Comparison of ENCODE assay signal across 8 cellular contexts in genomic region chr17:42459983-42460300, GRCh38. TPM values are rescaled to one million over a fixed set of nuclear protein-coding genes. Genes with fewer than 3 reads are reported as not detected.
DNase-seq lines count a peak whose midpoint lies in the region; FAIRE-seq and TF ChIP-seq lines count a peak whose summit lies in the region.

No MANE protein-coding gene starts in this region.

- H3K4me1 ChIP-seq in astrocyte (ENCODE audit: insufficient read depth, low read length) (peaks cover 25% of the 10 kb centered on the region), iPS-20b (ENCODE audit: insufficient read depth, low read length) (peaks cover 9% of the 10 kb centered on the region), spleen (peaks cover 36 to 96% (median 58%) of the 10 kb centered on the region in 6 donors)

- no peaks in the 10 kb centered on the region for H3K9me3 Mint-ChIP-seq in astrocyte (ENCODE audit: unreplicated experiment)

- FAIRE-seq in astrocyte (lab: Jason Lieb, UNC) (no peak), H54 (lab: Jason Lieb, UNC) (no peak)

- H3K4me1 Mint-ChIP-seq in astrocyte (ENCODE audit: low read depth, unreplicated experiment): peaks cover 32% of the 10 kb centered on the region

- H3K9ac ChIP-seq in astrocyte (ENCODE audit: low read length) (peak overlapping the region; percentile 86), iPS-20b (ENCODE audit: low read depth, low read length) (no peak overlapping the region; the same call in 1 of the 2 replicates)

- H3K9me3 ChIP-seq in astrocyte (ENCODE audit: insufficient read depth, low read depth, low read length): no peaks in the 10 kb centered on the region
- no peaks in the 10 kb centered on the region for H3K9me3 ChIP-seq in iPS-20b (ENCODE audit: insufficient read depth, low read depth, low read length)
- H3K9me3 ChIP-seq in spleen: no peaks in the 10 kb centered on the region

- H3K4me3 ChIP-seq in astrocyte (ENCODE audit: insufficient read depth, low read depth, low read length): peak overlapping the region; percentile 80
- peak overlapping the region; percentile 84 for H3K4me3 ChIP-seq in iPS-20b (ENCODE audit: low read length)
- H3K4me3 ChIP-seq in spleen: peak overlapping the region; percentile 39 to 76 (median 56)

- DNase-seq in NCI-H2029 (lab: John Stamatoyannopoulos, UW): peak; percentile 3
- no peak for DNase-seq in NCI-H2029 treated with DMSO at 0.1 percent for 48 hours (lab: John Stamatoyannopoulos, UW)
- peak; percentile 21 for DNase-seq in NCI-H460 (ENCODE audit: extremely low read depth, low read depth)
- peak; percentile 62 for DNase-seq in astrocyte (ENCODE audit: low read depth)
- no peak for DNase-seq in spleen
- no peak for DNase-seq in cortex of kidney (lab: John Stamatoyannopoulos, UW)
- DNase-seq in H54 (ENCODE audit: insufficient read length, low spot score): no peak

- H3K4me2 ChIP-seq in astrocyte (ENCODE audit: low read length): peak overlapping the region; percentile 98

- 4 to 9% (median 7%) methylated on average over 4 of the region's 4 CpGs for WGBS in spleen, 5 donors

- H3K27me3 Mint-ChIP-seq in astrocyte (ENCODE audit: low read depth, unreplicated experiment): no peaks in the 10 kb centered on the region

- peak overlapping the region; percentile 97 for H3K4me3 Mint-ChIP-seq in astrocyte (ENCODE audit: unreplicated experiment)

- H3K36me3 Mint-ChIP-seq in astrocyte (ENCODE audit: low read depth, unreplicated experiment): no peaks in the 10 kb centered on the region

- H3K27ac Mint-ChIP-seq in astrocyte (ENCODE audit: unreplicated experiment): no peak overlapping the region

- H4K20me1 ChIP-seq in astrocyte (ENCODE audit: insufficient read depth, low read length): peaks cover 34% of the 10 kb centered on the region

- no peaks in the 10 kb centered on the region for H3K36me3 ChIP-seq in astrocyte (ENCODE audit: insufficient read depth, low read length)
- H3K36me3 ChIP-seq in iPS-20b (ENCODE audit: insufficient read depth, low read depth, low read length): peaks cover 26% of the 10 kb centered on the region
- H3K36me3 ChIP-seq in spleen: peaks cover 0 to 43% (median 23%) of the 10 kb centered on the region in 6 donors

- H3K27ac ChIP-seq in astrocyte (ENCODE audit: low read depth, low read length) (no peak overlapping the region), iPS-20b (ENCODE audit: low read length) (no peak overlapping the region), spleen (peak overlapping the region in 7 of 8 donors; percentile 87 to 96 (median 93))

- peaks cover 27% of the 10 kb centered on the region for H3K79me2 ChIP-seq in astrocyte (ENCODE audit: insufficient read depth, low read length)

- intact Hi-C loops in spleen (cut with DNase I; ENCODE audit: low total_unique reads): loop anchor here (10.0 kb wide), 1 partner anchor 55 kb away; no protein-coding TSS in a partner anchor

- TF ChIP-seq CTCF in astrocyte (IDR thresholded peaks at IDR 0.05; ENCODE audit: insufficient read depth, low read depth, low read length): no peak
- TF ChIP-seq CTCF in spleen (IDR thresholded peaks at IDR 0.05 in 8 of 11, conservative IDR thresholded peaks at IDR 0.05 in 3 of 11): no peak

- no peak overlapping the region for H2AFZ ChIP-seq in astrocyte (ENCODE audit: low read depth, low read length)

- TF ChIP-seq POLR2A in spleen (IDR thresholded peaks at IDR 0.05): no peak
- no peak for TF ChIP-seq POLR2A in H54 (IDR thresholded peaks at IDR 0.05; ENCODE audit: low read depth, low read length)

- H3K27me3 ChIP-seq in astrocyte (ENCODE audit: insufficient read depth, low read length): no peaks in the 10 kb centered on the region
- no peaks in the 10 kb centered on the region for H3K27me3 ChIP-seq in iPS-20b (ENCODE audit: insufficient read depth, low read length)
- H3K27me3 ChIP-seq in spleen (replicated peaks in 1 of 7): no peaks in the 10 kb centered on the region

RNA-seq across cellular contexts. Expression of gene ATP6V0A1, which starts 1.3 kb away (rescaled TPM):
- total RNA-seq in NCI-H460 (2014; rRNA removed; shearing (Covaris generic)): 19.5 and 25.7 TPM in 2 replicates
- 38.0 and 47.1 TPM in 2 replicates for polyA plus RNA-seq in NCI-H460 (2014; cell fraction: nucleus; rRNA removed)
- total RNA-seq in astrocyte (75.8 and 78.6 TPM in 2 replicates), spleen (100 to 1,000 TPM in 5 of 7 donors, 10 to 100 TPM in 2; 87.4 to 140 (median 126) TPM)
- 10 to 100 TPM; 23.0 to 74.0 (median 50.7) TPM for polyA plus RNA-seq in spleen

RNA-seq across cellular contexts. Expression of gene CAVIN1, which starts 36.9 kb away (rescaled TPM):
- 64.0 and 70.4 TPM in 2 replicates for total RNA-seq in NCI-H460 (2014; rRNA removed; shearing (Covaris generic))
- polyA plus RNA-seq in NCI-H460 (2014; cell fraction: nucleus; rRNA removed): 33.0 and 43.0 TPM in 2 replicates
- 602 and 644 TPM in 2 replicates for total RNA-seq in astrocyte
- total RNA-seq in spleen: 100 to 1,000 TPM; 129 to 224 (median 150) TPM
- 100 to 1,000 TPM in 1 of 3 donors, 10 to 100 TPM in 2; 25.3 to 129 (median 34.7) TPM for polyA plus RNA-seq in spleen

Comparison
In these comparisons a context has a peak if more than half of its experiments do, and no peak if none do; other contexts are left out.
1. DNase-seq: peak in NCI-H2029 (single experiment), NCI-H460 (single experiment) and astrocyte (single experiment); none in NCI-H2029 treated with DMSO at 0.1 percent for 48 hours (single experiment), spleen (single experiment), cortex of kidney (single experiment) and H54 (single experiment).
2. H3K27ac ChIP-seq: peak in spleen (7 of 8); none in astrocyte (single experiment) and iPS-20b (single experiment).
3. Peak in every context shown above with its lines, with median percentiles within 50 percentile points of each other: H3K4me3 ChIP-seq.